Comparison of ENCODE assay signal across 12 cellular contexts in the genomic region with DNA sequence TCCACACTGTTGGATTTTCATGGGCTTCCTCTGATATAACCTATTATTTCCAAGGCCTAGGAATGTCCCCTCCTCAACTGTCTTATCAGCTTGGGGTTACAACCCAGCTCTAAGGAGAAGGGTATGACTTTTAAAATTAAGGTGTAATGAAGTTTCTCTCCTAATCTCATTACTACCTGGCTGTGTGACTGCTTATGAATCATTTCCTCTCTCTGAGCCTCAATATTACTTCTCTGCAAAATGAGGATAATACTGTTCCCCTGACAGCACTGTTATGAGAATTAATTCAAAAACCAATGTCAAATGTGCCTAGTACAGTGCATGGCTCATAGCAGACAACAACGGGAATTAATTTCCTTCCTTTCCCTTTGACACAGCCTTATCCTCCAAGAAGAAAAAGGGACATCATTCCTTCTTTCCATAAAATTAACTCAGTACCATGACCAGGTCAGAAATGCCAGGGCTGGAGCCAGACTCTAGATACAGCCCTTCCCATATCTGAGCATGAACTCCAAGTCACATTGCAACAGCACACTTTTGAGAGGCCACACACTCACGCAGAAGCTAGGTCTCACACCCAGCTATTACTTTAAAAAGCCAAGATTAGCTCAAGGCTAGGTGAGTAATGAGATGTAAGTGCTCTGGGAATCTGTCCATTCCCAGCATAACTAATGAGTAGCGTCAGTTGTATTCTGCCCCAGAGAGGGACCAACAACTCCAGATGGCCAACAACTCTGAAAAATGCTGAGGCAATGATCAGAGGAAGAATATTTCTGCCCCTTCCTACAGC.
DNase-seq lines count a peak whose midpoint lies in the region; ATAC-seq and TF ChIP-seq lines count a peak whose summit lies in the region.
"Had no signal": no experiment of that assay in that cellular context is flagged by ENCODE, and none has a peak within 500 bp of the region (broad histone marks: within the 10 kb centered on the region; RNA-seq: fewer than 3 reads in every experiment).

No MANE protein-coding gene starts in this region.

- H3K4me1 ChIP-seq in Panc1 (ENCODE audit: control insufficient read depth, insufficient read depth, low read length), result peaks cover 18% of the 10 kb centered on the region
- peaks cover 0 to 28% (median 0%) of the 10 kb centered on the region in 3 donors for H3K4me1 ChIP-seq in esophagus squamous epithelium

- no peak overlapping the region for H3K4me3 ChIP-seq in Panc1 (ENCODE audit: low read depth in 2 of 2, low read length in 2 of 2)
- no peak overlapping the region for H3K4me3 ChIP-seq in esophagus squamous epithelium

- TF ChIP-seq POLR2A in esophagus squamous epithelium (IDR thresholded peaks at IDR 0.05), result no peak

- peak overlapping the region; percentile 13; the same call in 1 of the 2 replicates for H3K27ac ChIP-seq in Panc1 (ENCODE audit: low read length)
- H3K27ac ChIP-seq in esophagus squamous epithelium, result peak overlapping the region in 3 of 4 donors; percentile 38 to 77 (median 50)

- CTCF ChIA-PET in Panc1 (lab: Charles Lee), result no interaction called here

- H3K9me3 ChIP-seq in Panc1 (ENCODE audit: control insufficient read depth, insufficient read depth, low read depth, low read length) (no peaks in the 10 kb centered on the region), esophagus squamous epithelium (no peaks in the 10 kb centered on the region)

- TF ChIP-seq CTCF in Panc1 (IDR thresholded peaks at IDR 0.05) (no peak), esophagus squamous epithelium (IDR thresholded peaks at IDR 0.05) (no peak)

- no peaks in the 10 kb centered on the region for H3K27me3 ChIP-seq in Panc1 (ENCODE audit: control insufficient read depth, insufficient read depth, low read length)
- H3K27me3 ChIP-seq in esophagus squamous epithelium, result no peaks in the 10 kb centered on the region

- POLR2A ChIA-PET in Panc1 (lab: Charles Lee), result interaction anchor here (0.5 kb wide), 1 partner anchor 114 kb away, joined by 7 read pairs; no protein-coding TSS in a partner anchor

- H3K36me3 ChIP-seq in Panc1 (ENCODE audit: control insufficient read depth, insufficient read depth, low read length) (no peaks in the 10 kb centered on the region), esophagus squamous epithelium (no peaks in the 10 kb centered on the region)

- intact Hi-C loops in Panc1 (cut with micrococcal nuclease; ENCODE audit: unreplicated experiment), result no loop called here
- intact Hi-C loops in esophagus squamous epithelium (cut with DNase I), result no loop called here

- peak; percentile 99 for DNase-seq in EL
- no peak for DNase-seq in Panc1 (ENCODE audit: low read depth, low spot score)
- DNase-seq in esophagus squamous epithelium (lab: John Stamatoyannopoulos, UW), result no peak
- peak; percentile 82 for DNase-seq in non-pigmented ciliary epithelial cell (ENCODE audit: low read depth)
- DNase-seq in NCI-H128 (lab: John Stamatoyannopoulos, UW; ENCODE audit: unreplicated experiment), result no peak
- DNase-seq in SK-N-DZ (ENCODE audit: low spot score), result no peak
- no peak for DNase-seq in retina
- DNase-seq: aorta, DMS79 had no signal

- in situ Hi-C loops in Panc1 (cut with HindIII; ENCODE audit: low pct_unique_long_range_greater_than_20kb, low sequenced_read_pairs), result no loop called here

- BruUV-seq in Panc1 (replicated peaks; lab: Mats Ljungman, UMichigan), result no TSS peak

- ATAC-seq in Panc1, result peak; percentile 90
- ATAC-seq in GM21447 (IDR thresholded peaks at IDR 0.05; ENCODE audit: unreplicated experiment), result no peak
- ATAC-seq: activated CD4-positive, CD25-positive, alpha-beta regulatory T cell treated with anti-CD3 and anti-CD28 coated beads, Interleukin-2, amount 50 U/mL, for 24 hours; left lobe of liver had no signal

- WGBS in esophagus squamous epithelium, 2 donors, result 42 to 65% methylated on average over 3 of the region's 3 CpGs

Comparison
In these comparisons a context has a peak if more than half of its experiments do, and no peak if none do; other contexts are left out.
1. DNase-seq: peak in EL (single experiment) and non-pigmented ciliary epithelial cell (single experiment); none in Panc1 (single experiment), esophagus squamous epithelium (single experiment), NCI-H128 (single experiment), SK-N-DZ (single experiment) and retina (single experiment).